1 cellular context compared by ENCODE assay signal in genomic region chr1:28273216-28273860, GRCh38.
TF ChIP-seq lines count a peak whose summit lies in the region.

No MANE protein-coding gene starts in this region.

TF ChIP-seq in H1, 55 proteins besides CTCF, POLR2A, EP300 and RAD21:
- no peak for TF ChIP-seq EZH2 (IDR thresholded peaks at IDR 0.05; ENCODE audit: low read depth, low read length, severe bottlenecking)
- TF ChIP-seq SRF (IDR thresholded peaks at IDR 0.05; ENCODE audit: low read depth, low read length): no peak
- TF ChIP-seq BCL11A (IDR thresholded peaks at IDR 0.05; ENCODE audit: low read depth in 2 of 2, low read length in 2 of 2): no peak
- TF ChIP-seq RFX5 (IDR thresholded peaks at IDR 0.05; ENCODE audit: borderline replicate concordance, low read depth, low read length): no peak
- no peak for TF ChIP-seq CBX5 (IDR thresholded peaks at IDR 0.05; ENCODE audit: low read depth, low read length)
- no peak for TF ChIP-seq JUND (IDR thresholded peaks at IDR 0.05; ENCODE audit: low read length)
- TF ChIP-seq CBX8 (IDR thresholded peaks at IDR 0.05; ENCODE audit: borderline replicate concordance, low read depth, low read length): no peak
- TF ChIP-seq TAF1 (IDR thresholded peaks at IDR 0.05; ENCODE audit: low read depth, low read length): no peak
- TF ChIP-seq TBP (IDR thresholded peaks at IDR 0.05; ENCODE audit: low read depth, low read length): no peak
- no peak for TF ChIP-seq NRF1 (IDR thresholded peaks at IDR 0.05; ENCODE audit: low read depth, low read length)
- TF ChIP-seq PHF8 (conservative IDR thresholded peaks at IDR 0.05; ENCODE audit: low read depth, low read length): no peak
- TF ChIP-seq SIN3A (conservative IDR thresholded peaks at IDR 0.05 in 1 of 2, IDR thresholded peaks at IDR 0.05 in 1 of 2; ENCODE audit: low read depth in 1 of 2, low read length in 2 of 2): no peak
- no peak for TF ChIP-seq CHD1 (IDR thresholded peaks at IDR 0.05; ENCODE audit: low read depth, low read length)
- no peak for TF ChIP-seq CHD7 (IDR thresholded peaks at IDR 0.05; ENCODE audit: insufficient replicate concordance, low read length)
- no peak for TF ChIP-seq BACH1 (IDR thresholded peaks at IDR 0.05; ENCODE audit: low read length)
- no peak for TF ChIP-seq ATF2 (IDR thresholded peaks at IDR 0.05; ENCODE audit: low read length)
TF ChIP-seq in H1: peak in this region for 0.
